ENCODE assay signal across 8 cellular contexts in the genomic region with DNA sequence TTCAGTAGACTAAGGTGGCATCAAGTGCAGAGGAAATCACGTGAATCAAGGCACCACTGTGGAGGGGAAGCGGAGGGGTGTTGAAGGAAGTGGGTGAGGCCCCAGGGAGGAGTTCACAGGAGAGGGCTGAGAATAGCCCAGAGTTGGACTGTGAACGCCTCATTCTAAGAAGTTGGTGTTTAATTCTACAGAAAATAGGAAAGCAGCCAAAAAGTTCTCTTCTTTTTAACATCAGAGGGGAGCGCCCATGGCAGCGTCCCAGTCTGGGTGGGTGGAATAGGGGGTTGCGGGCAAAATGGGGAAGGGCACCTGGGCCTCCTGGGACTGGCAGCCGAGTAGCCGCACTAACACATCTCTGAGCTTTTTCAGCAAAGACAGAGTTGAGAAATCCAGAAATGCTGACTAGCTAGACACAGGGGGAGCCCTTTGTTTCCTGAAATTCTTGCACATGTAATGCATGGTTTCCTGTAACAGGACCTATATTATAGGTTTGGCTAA.
DNase-seq lines count a peak whose midpoint lies in the region; ATAC-seq lines count a peak whose summit lies in the region.

No MANE protein-coding gene starts in this region.

- DNase-seq in CD8-positive, alpha-beta memory T cell, result peak; percentile 36 to 73 (median 61)
- DNase-seq in SIG-M5 (lab: John Stamatoyannopoulos, UW) (peak; percentile 27), DMS79 treated with DMSO at 0.1 percent for 48 hours (lab: John Stamatoyannopoulos, UW) (no peak), anterior cingulate cortex (lab: John Stamatoyannopoulos, UW) (no peak), NCI-H1417 treated with DMSO at 0.1 percent for 48 hours (lab: John Stamatoyannopoulos, UW) (no peak)
- DNase-seq in activated naive CD4-positive, alpha-beta T cell treated with anti-CD3 and anti-CD28 coated beads, Interleukin-2, amount 10 ng/mL, durations not matched to agents 7 days and 5 days, result peak; percentile 83
- DNase-seq in stimulated activated CD4-positive, alpha-beta T cell treated with anti-CD3 and anti-CD28 coated beads, Interleukin-12 subunit alpha, Interleukin-12 subunit beta, amount 100 ng/mL, for 4 hours, result peak; percentile 25

- POLR2A ChIA-PET in CD8-positive, alpha-beta memory T cell (lab: Charles Lee), result interaction anchor here (1.4 kb wide), 1 partner anchor 190 kb away, joined by 4 read pairs; the partner anchor contains the start of gene ARL5A

- H3K4me1 Mint-ChIP-seq in CD8-positive, alpha-beta memory T cell, result peaks cover 49 to 60% (median 49%) of the 10 kb centered on the region in 3 donors
- peaks cover 62% of the 10 kb centered on the region for H3K4me1 Mint-ChIP-seq in activated naive CD4-positive, alpha-beta T cell treated with anti-CD3 and anti-CD28 coated beads, Interleukin-2, amount 10 ng/mL, durations not matched to agents 7 days and 5 days

- CTCF ChIA-PET in CD8-positive, alpha-beta memory T cell (lab: Charles Lee), result interaction anchor here (1.0 to 1.2 kb wide), 2 partner anchors 24 to 89 kb away, joined by 3 read pairs; no protein-coding TSS in a partner anchor
- CTCF ChIA-PET in activated naive CD4-positive, alpha-beta T cell treated with anti-CD3 and anti-CD28 coated beads, Interleukin-2, amount 10 ng/mL, durations not matched to agents 7 days and 5 days (lab: Charles Lee), result interaction anchor here (0.5 to 2.7 kb wide), 3 partner anchors 15 to 388 kb away, joined by 4 to 11 read pairs (median 5); no protein-coding TSS in a partner anchor

- H3K9me3 Mint-ChIP-seq in CD8-positive, alpha-beta memory T cell, result peaks cover 0 to 7% (median 5%) of the 10 kb centered on the region in 5 donors
- H3K9me3 Mint-ChIP-seq in activated naive CD4-positive, alpha-beta T cell treated with anti-CD3 and anti-CD28 coated beads, Interleukin-2, amount 10 ng/mL, durations not matched to agents 7 days and 5 days, result peaks cover 16% of the 10 kb centered on the region

- peak; percentile 68 for ATAC-seq in HG02571 (IDR thresholded peaks at IDR 0.05; ENCODE audit: unreplicated experiment)

- peak overlapping the region; percentile 51 to 91 (median 84) for H3K4me3 Mint-ChIP-seq in CD8-positive, alpha-beta memory T cell
- peak overlapping the region; percentile 53 for H3K4me3 Mint-ChIP-seq in activated naive CD4-positive, alpha-beta T cell treated with anti-CD3 and anti-CD28 coated beads, Interleukin-2, amount 10 ng/mL, durations not matched to agents 7 days and 5 days

- peak overlapping the region; percentile 72 to 98 (median 88) for H3K27ac Mint-ChIP-seq in CD8-positive, alpha-beta memory T cell
- H3K27ac Mint-ChIP-seq in activated naive CD4-positive, alpha-beta T cell treated with anti-CD3 and anti-CD28 coated beads, Interleukin-2, amount 10 ng/mL, durations not matched to agents 7 days and 5 days, result peak overlapping the region; percentile 96

- H3K4me1 ChIP-seq in CD8-positive, alpha-beta memory T cell (ENCODE audit: insufficient read depth, low read length), result peaks cover 42% of the 10 kb centered on the region

- H3K27me3 ChIP-seq in CD8-positive, alpha-beta memory T cell (ENCODE audit: insufficient read depth, low read length, poor library complexity, severe bottlenecking), result no peaks in the 10 kb centered on the region

- peak overlapping the region; percentile 35 for H3K27ac ChIP-seq in CD8-positive, alpha-beta memory T cell (ENCODE audit: low read depth, low read length)

- peak overlapping the region; percentile 40 for H3K4me3 ChIP-seq in CD8-positive, alpha-beta memory T cell (ENCODE audit: low read length)

- peaks cover 3 to 13% (median 7%) of the 10 kb centered on the region in 3 donors for H3K36me3 Mint-ChIP-seq in CD8-positive, alpha-beta memory T cell
- peaks cover 18% of the 10 kb centered on the region for H3K36me3 Mint-ChIP-seq in activated naive CD4-positive, alpha-beta T cell treated with anti-CD3 and anti-CD28 coated beads, Interleukin-2, amount 10 ng/mL, durations not matched to agents 7 days and 5 days

- no peaks in the 10 kb centered on the region for H3K36me3 ChIP-seq in CD8-positive, alpha-beta memory T cell (ENCODE audit: insufficient read depth, low read length)

- no peaks in the 10 kb centered on the region for H3K27me3 Mint-ChIP-seq in CD8-positive, alpha-beta memory T cell
- H3K27me3 Mint-ChIP-seq in activated naive CD4-positive, alpha-beta T cell treated with anti-CD3 and anti-CD28 coated beads, Interleukin-2, amount 10 ng/mL, durations not matched to agents 7 days and 5 days, result no peaks in the 10 kb centered on the region

- no peaks in the 10 kb centered on the region for H3K9me3 ChIP-seq in CD8-positive, alpha-beta memory T cell (ENCODE audit: low read length)

Comparison
In these comparisons a context has a peak if more than half of its experiments do, and no peak if none do; other contexts are left out.
1. DNase-seq: peak in CD8-positive, alpha-beta memory T cell (5 of 5), SIG-M5 (single experiment), activated naive CD4-positive, alpha-beta T cell treated with anti-CD3 and anti-CD28 coated beads, Interleukin-2, amount 10 ng/mL, durations not matched to agents 7 days and 5 days (single experiment) and stimulated activated CD4-positive, alpha-beta T cell treated with anti-CD3 and anti-CD28 coated beads, Interleukin-12 subunit alpha, Interleukin-12 subunit beta, amount 100 ng/mL, for 4 hours (single experiment); none in DMS79 treated with DMSO at 0.1 percent for 48 hours (single experiment), anterior cingulate cortex (0 of 58) and NCI-H1417 treated with DMSO at 0.1 percent for 48 hours (single experiment).